In genomic region chr18:50231621-50232020, GRCh38 we compare ENCODE assay signal across 15 cellular contexts. TPM values are rescaled to one million over a fixed set of nuclear protein-coding genes. Genes with fewer than 3 reads are reported as not detected.
A peak's percentile ranks its signal among the peaks of the same experiment; 100 is the strongest.
DNase-seq lines count a peak whose midpoint lies in the region; ATAC-seq and TF ChIP-seq lines count a peak whose summit lies in the region.
"Had no signal": no experiment of that assay in that cellular context is flagged by ENCODE, and none has a peak within 500 bp of the region (broad histone marks: within the 10 kb centered on the region; RNA-seq: fewer than 3 reads in every experiment).

No MANE protein-coding gene starts in this region.

- no peak for TF ChIP-seq POLR2A in breast epithelium (IDR thresholded peaks at IDR 0.05)

- H3K9me3 ChIP-seq in breast epithelium, result no peaks in the 10 kb centered on the region

- no peak overlapping the region for H3K27ac ChIP-seq in breast epithelium

- H3K27me3 Mint-ChIP-seq in MCF 10A (ENCODE audit: insufficient read depth, unreplicated experiment), result no peaks in the 10 kb centered on the region
- peaks cover 19% of the 10 kb centered on the region for H3K27me3 Mint-ChIP-seq in WTC11 (ENCODE audit: low read depth)

- peak; percentile 72 for ATAC-seq in stimulated activated naive CD8-positive, alpha-beta T cell treated with anti-CD3 and anti-CD28 coated beads, Interleukin-15, Interleukin-2, amounts not matched to agents 100 U/mL and 50 U/mL, for 24 hours
- ATAC-seq in GM19324 (IDR thresholded peaks at IDR 0.05; ENCODE audit: low FRiP score, unreplicated experiment) (no peak), WTC11 (no peak)

- no peaks in the 10 kb centered on the region for H3K9me3 Mint-ChIP-seq in MCF 10A (ENCODE audit: unreplicated experiment)
- peaks cover 32% of the 10 kb centered on the region for H3K9me3 Mint-ChIP-seq in WTC11
- H3K9me3 Mint-ChIP-seq: activated T-helper 1 cell treated with anti-CD3 and anti-CD28 coated beads, Interleukin-12 subunit alpha, Interleukin-12 subunit beta, Interleukin-2, Interleukin-4 antibody, amounts not matched to agents 30 ng/mL and 10 ng/mL and 1 ng/mL, durations not matched to agents 14 hours and 24 hours and 36 hours; memory B cell had no signal

- H3K4me1 Mint-ChIP-seq in MCF 10A (ENCODE audit: insufficient read depth, unreplicated experiment) (peaks cover 14% of the 10 kb centered on the region), WTC11 (peaks cover 11% of the 10 kb centered on the region)

- H3K36me3 Mint-ChIP-seq in MCF 10A (ENCODE audit: insufficient read depth, unreplicated experiment), result peaks cover 2% of the 10 kb centered on the region
- H3K36me3 Mint-ChIP-seq in WTC11, result peaks cover 11% of the 10 kb centered on the region; the same call in 1 of the 2 replicates
- H3K36me3 Mint-ChIP-seq: memory B cell had no signal

- CTCF ChIA-PET in MCF 10A (lab: Yijun Ruan, JAX), result interaction anchor here (0.6 to 2.0 kb wide), 3 partner anchors 14 to 125 kb away, joined by 3 to 9 read pairs (median 3); no protein-coding TSS in a partner anchor
- CTCF ChIA-PET in WTC11 (lab: Charles Lee), result interaction anchor here (2.3 kb wide), 1 partner anchor 28 kb away, joined by 7 read pairs; no protein-coding TSS in a partner anchor

- H3K27ac Mint-ChIP-seq in MCF 10A (ENCODE audit: low read depth, unreplicated experiment) (peak overlapping the region; percentile 17), WTC11 (no peak overlapping the region)
- H3K27ac Mint-ChIP-seq: activated T-helper 1 cell treated with anti-CD3 and anti-CD28 coated beads, Interleukin-12 subunit alpha, Interleukin-12 subunit beta, Interleukin-2, Interleukin-4 antibody, amounts not matched to agents 30 ng/mL and 10 ng/mL and 1 ng/mL, durations not matched to agents 14 hours and 24 hours and 36 hours; memory B cell had no signal

- H3K4me3 Mint-ChIP-seq in MCF 10A (ENCODE audit: unreplicated experiment) (no peak overlapping the region), WTC11 (no peak overlapping the region)
- H3K4me3 Mint-ChIP-seq: activated T-helper 1 cell treated with anti-CD3 and anti-CD28 coated beads, Interleukin-12 subunit alpha, Interleukin-12 subunit beta, Interleukin-2, Interleukin-4 antibody, amounts not matched to agents 30 ng/mL and 10 ng/mL and 1 ng/mL, durations not matched to agents 14 hours and 24 hours and 36 hours; memory B cell had no signal

- intact Hi-C loops in MCF 10A (cut with micrococcal nuclease), result loop anchor here (2.0 kb wide), 1 partner anchor 55 kb away; the partner anchor contains the start of gene CXXC1
- intact Hi-C loops in breast epithelium (cut with DNase I; ENCODE audit: low total_unique reads), result no loop called here

- no peaks in the 10 kb centered on the region for H3K4me1 ChIP-seq in breast epithelium

- POLR2A ChIA-PET in MCF 10A (lab: Yijun Ruan, JAX), result no interaction called here
- POLR2A ChIA-PET in WTC11 (lab: Charles Lee), result no interaction called here

- TF ChIP-seq CTCF in MCF 10A (IDR thresholded peaks at IDR 0.05; ENCODE audit: unreplicated experiment), result no peak
- no peak for TF ChIP-seq CTCF in breast epithelium (IDR thresholded peaks at IDR 0.05)
- TF ChIP-seq CTCF in fibroblast of mammary gland (conservative IDR thresholded peaks at IDR 0.05; ENCODE audit: control insufficient read depth, insufficient read depth, low read depth, low read length), result no peak
- TF ChIP-seq CTCF in WTC11 (IDR thresholded peaks at IDR 0.05), result no peak

- peak; percentile 58 for DNase-seq in MCF 10A (ENCODE audit: unreplicated experiment)
- no peak for DNase-seq in breast epithelium (ENCODE audit: low spot score in 2 of 2)
- DNase-seq in LHCN-M2 (ENCODE audit: low read depth), result peak; percentile 9
- peak; percentile 31 for DNase-seq in fibroblast of mammary gland (ENCODE audit: low read depth)
- DNase-seq in stimulated activated naive CD8-positive, alpha-beta T cell treated with anti-CD3 and anti-CD28 coated beads, Interleukin-15, Interleukin-2, amounts not matched to agents 100 U/mL and 50 U/mL, for 24 hours, result no peak
- no peak for DNase-seq in WTC11 (ENCODE audit: low spot score)
- DNase-seq: activated CD4-positive, CD25-positive, alpha-beta regulatory T cell treated with anti-CD3 and anti-CD28 coated beads, Interleukin-2, amount 50 U/mL, for 72 hours; cerebellar nuclear complex; NCI-H1694 treated with DMSO at 0.1 percent for 48 hours; NCI-H345; SHP77 treated with DMSO at 0.1 percent for 48 hours; T-helper 2 cell had no signal

- no peaks in the 10 kb centered on the region for H3K36me3 ChIP-seq in breast epithelium

- BruUV-seq in MCF 10A (replicated peaks; lab: Mats Ljungman, UMichigan), result no TSS peak

- no peaks in the 10 kb centered on the region for H3K27me3 ChIP-seq in breast epithelium

- no peak overlapping the region for H3K4me3 ChIP-seq in breast epithelium
- H3K4me3 ChIP-seq in fibroblast of mammary gland (ENCODE audit: control insufficient read depth, low read depth, low read length), result no peak overlapping the region

TF ChIP-seq in WTC11, 78 proteins besides CTCF, POLR2A, EP300 and RAD21:
- TF ChIP-seq KAT7 (CRISPR knock-in tag; IDR thresholded peaks at IDR 0.05; ENCODE audit: borderline replicate concordance) (no peak), CDX4 (CRISPR knock-in tag; IDR thresholded peaks at IDR 0.05; ENCODE audit: borderline replicate concordance) (no peak)

RNA-seq across cellular contexts. Expression of gene CFAP53, which starts 34.7 kb away (rescaled TPM):
- 2.2 and 5.0 TPM in 2 replicates for total RNA-seq in MCF 10A (2022)
- total RNA-seq in breast epithelium, result 1 to 10 TPM in 2 of 3 donors, under 1 TPM in 1; 0.80 to 3.4 (median 1.6) TPM
- 0.13 TPM in 1 of 2 replicates, not detected in the other for total RNA-seq in LHCN-M2 (2014; rRNA removed)
- polyA plus RNA-seq in LHCN-M2 (2012), result 0.16 TPM
- 0.26 to 0.27 TPM (median 0.27 TPM) in 3 replicates for total RNA-seq in WTC11 (2021)

RNA-seq across cellular contexts. Expression of gene MYO5B, which starts 36.7 kb away (rescaled TPM):
- total RNA-seq in MCF 10A (2022) (25.9 and 26.7 TPM in 2 replicates), breast epithelium (10 to 100 TPM in 2 of 3 donors, 1 to 10 TPM in 1; 2.4 to 53.1 (median 22.0) TPM), LHCN-M2 (2014; rRNA removed) (2.4 and 6.3 TPM in 2 replicates), WTC11 (2021) (7.0 to 8.7 TPM (median 7.4 TPM) in 3 replicates)
- 1.3 TPM for polyA plus RNA-seq in LHCN-M2 (2012)
- total RNA-seq: activated T-helper 1 cell treated with anti-CD3 and anti-CD28 coated beads, Interleukin-12 subunit alpha, Interleukin-12 subunit beta, Interleukin-2, Interleukin-4 antibody, amounts not matched to agents 30 ng/mL and 10 ng/mL and 1 ng/mL, durations not matched to agents 14 hours and 24 hours and 36 hours had no signal

RNA-seq across cellular contexts. Expression of gene MBD1, which starts 49.7 kb away (rescaled TPM):
- total RNA-seq in MCF 10A (2022) (203 and 227 TPM in 2 replicates), breast epithelium (10 to 100 TPM; 51.2 to 82.3 (median 71.1) TPM), LHCN-M2 (2014; rRNA removed) (78.2 and 84.9 TPM in 2 replicates), WTC11 (2021) (47.6 to 53.4 TPM (median 48.4 TPM) in 3 replicates)
- 30.6 TPM for polyA plus RNA-seq in LHCN-M2 (2012)

RNA-seq across cellular contexts. Expression of gene CXXC1, which starts 55.9 kb away (rescaled TPM):
- 65.1 and 85.4 TPM in 2 replicates for total RNA-seq in MCF 10A (2022)
- total RNA-seq in breast epithelium, result 10 to 100 TPM; 50.6 to 64.2 (median 61.5) TPM
- total RNA-seq in LHCN-M2 (2014; rRNA removed), result 53.8 and 72.9 TPM in 2 replicates
- polyA plus RNA-seq in LHCN-M2 (2012), result 44.5 TPM
- 88.7 to 94.5 TPM (median 94.0 TPM) in 3 replicates for total RNA-seq in WTC11 (2021)

Comparison
In these comparisons a context has a peak if more than half of its experiments do, and no peak if none do; other contexts are left out.
1. DNase-seq: peak in MCF 10A (single experiment), LHCN-M2 (single experiment) and fibroblast of mammary gland (single experiment); none in breast epithelium (0 of 2), stimulated activated naive CD8-positive, alpha-beta T cell treated with anti-CD3 and anti-CD28 coated beads, Interleukin-15, Interleukin-2, amounts not matched to agents 100 U/mL and 50 U/mL, for 24 hours (single experiment) and WTC11 (single experiment).